In the genomic region with DNA sequence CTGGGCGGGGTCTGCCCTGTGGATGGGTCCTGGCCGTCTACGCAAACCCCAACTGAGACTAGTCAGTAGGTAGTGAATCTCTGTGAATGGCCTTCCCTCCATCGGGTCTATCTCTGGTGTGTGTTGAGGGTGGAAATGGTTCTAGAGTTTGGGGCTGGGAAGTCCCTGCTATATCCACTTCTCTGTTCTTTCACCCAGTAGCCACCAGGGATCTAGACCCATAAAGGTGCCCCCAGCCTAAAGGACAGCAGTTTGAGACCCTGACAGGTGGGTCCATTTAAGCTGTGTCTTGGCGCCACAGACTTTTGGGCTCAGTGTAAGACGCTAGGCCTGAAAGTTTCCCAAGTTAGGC, we compare ENCODE assay signal across 9 cellular contexts. TPM values are rescaled to one million over a fixed set of nuclear protein-coding genes. Genes with fewer than 3 reads are reported as not detected.
DNase-seq lines count a peak whose midpoint lies in the region; ATAC-seq and TF ChIP-seq lines count a peak whose summit lies in the region.
"Had no signal": no experiment of that assay in that cellular context is flagged by ENCODE, and none has a peak within 500 bp of the region (broad histone marks: within the 10 kb centered on the region; RNA-seq: fewer than 3 reads in every experiment).

No MANE protein-coding gene starts in this region.

- no peak overlapping the region for H2BK15ac ChIP-seq in mesenchymal stem cell (ENCODE audit: low read depth, poor library complexity, severe bottlenecking)

- no peak overlapping the region for H3K18ac ChIP-seq in mesenchymal stem cell (ENCODE audit: low read depth in 1 of 2, low read length in 2 of 2)

- ATAC-seq in right cardiac atrium (no peak), GM21717 (IDR thresholded peaks at IDR 0.05; ENCODE audit: unreplicated experiment) (no peak), HG03175 (IDR thresholded peaks at IDR 0.05; ENCODE audit: unreplicated experiment) (no peak)

- 48% methylated on average over 6 of the region's 6 CpGs for WGBS in right cardiac atrium
- WGBS in mesenchymal stem cell, result 55% methylated on average over 6 of the region's 6 CpGs

- no peak overlapping the region for H2BK5ac ChIP-seq in mesenchymal stem cell (ENCODE audit: low read depth, low read length, poor library complexity, severe bottlenecking)

- H3K27ac ChIP-seq in left ventricle myocardium inferior (replicated peaks) (peak overlapping the region; percentile 92), right cardiac atrium (ENCODE audit: low read length) (no peak overlapping the region), brain microvascular endothelial cell (no peak overlapping the region), mesenchymal stem cell (ENCODE audit: low read length, poor library complexity, severe bottlenecking) (no peak overlapping the region), vagina (peak overlapping the region; percentile 42)

- H3K4me1 ChIP-seq in left ventricle myocardium inferior, result peaks cover 21% of the 10 kb centered on the region
- H3K4me1 ChIP-seq in right cardiac atrium (ENCODE audit: control insufficient read depth, insufficient read depth, low read length), result no peaks in the 10 kb centered on the region
- peaks cover 3% of the 10 kb centered on the region for H3K4me1 ChIP-seq in mesenchymal stem cell (ENCODE audit: control insufficient read depth, insufficient read depth, low read depth, low read length)
- H3K4me1 ChIP-seq in vagina, result peaks cover 13% of the 10 kb centered on the region

- no peak overlapping the region for H2BK12ac ChIP-seq in mesenchymal stem cell (ENCODE audit: low read length in 2 of 2)

- H3K36me3 ChIP-seq in left ventricle myocardium inferior (peaks cover 9% of the 10 kb centered on the region), brain microvascular endothelial cell (replicated peaks) (no peaks in the 10 kb centered on the region), mesenchymal stem cell (ENCODE audit: control insufficient read depth in 1 of 2, insufficient read depth in 2 of 2, low read depth in 1 of 2, low read length in 2 of 2) (peaks cover 9 to 14% of the 10 kb centered on the region in 2 experiments), vagina (peaks cover 0 to 12% of the 10 kb centered on the region in 2 donors)

- H3K4me3 ChIP-seq in left ventricle myocardium inferior, result peak overlapping the region; percentile 85
- H3K4me3 ChIP-seq in right cardiac atrium (ENCODE audit: low read length), result no peak overlapping the region
- peak overlapping the region; percentile 69 for H3K4me3 ChIP-seq in brain microvascular endothelial cell (ENCODE audit: low read depth, low read length)
- peak overlapping the region; percentile 50 to 69 for H3K4me3 ChIP-seq in mesenchymal stem cell (ENCODE audit: insufficient read depth in 1 of 2, low read depth in 1 of 2, low read length in 2 of 2)
- peak overlapping the region; percentile 50 to 76 for H3K4me3 ChIP-seq in vagina

- no peak overlapping the region for H2AK5ac ChIP-seq in mesenchymal stem cell (ENCODE audit: low read length, severe bottlenecking)

- no peak overlapping the region for H3K23ac ChIP-seq in mesenchymal stem cell (ENCODE audit: low read length in 2 of 2)

- peak overlapping the region; percentile 57 for H2AFZ ChIP-seq in mesenchymal stem cell (ENCODE audit: low read depth, low read length)

- peak overlapping the region; percentile 67 for H3K9ac ChIP-seq in mesenchymal stem cell (ENCODE audit: low read length)

- H4K8ac ChIP-seq in mesenchymal stem cell (ENCODE audit: low read length), result peak overlapping the region; percentile 45

- H3K4ac ChIP-seq in mesenchymal stem cell (ENCODE audit: low read depth in 1 of 2, low read length in 2 of 2), result no peak overlapping the region

- H3K4me2 ChIP-seq in mesenchymal stem cell (ENCODE audit: low read length, poor library complexity, severe bottlenecking), result no peak overlapping the region

- no peaks in the 10 kb centered on the region for H3K79me1 ChIP-seq in mesenchymal stem cell (replicated peaks; ENCODE audit: low read length, poor library complexity, severe bottlenecking)

- no peak overlapping the region for H4K91ac ChIP-seq in mesenchymal stem cell (ENCODE audit: low read length)

- H3K9me3 ChIP-seq in left ventricle myocardium inferior (replicated peaks), result no peaks in the 10 kb centered on the region
- H3K9me3 ChIP-seq in right cardiac atrium (ENCODE audit: control insufficient read depth, low read length), result no peaks in the 10 kb centered on the region
- peaks cover 60% of the 10 kb centered on the region for H3K9me3 ChIP-seq in mesenchymal stem cell (ENCODE audit: control insufficient read depth, low read length)
- no peaks in the 10 kb centered on the region for H3K9me3 ChIP-seq in vagina

- TF ChIP-seq POLR2A in vagina (IDR thresholded peaks at IDR 0.05), result no peak
- no peak for TF ChIP-seq POLR2A in erythroblast (IDR thresholded peaks at IDR 0.05; ENCODE audit: low read length)

- no peaks in the 10 kb centered on the region for H3K27me3 ChIP-seq in left ventricle myocardium inferior (ENCODE audit: low read depth)
- H3K27me3 ChIP-seq in right cardiac atrium (ENCODE audit: control insufficient read depth, insufficient read depth), result no peaks in the 10 kb centered on the region
- no peaks in the 10 kb centered on the region for H3K27me3 ChIP-seq in brain microvascular endothelial cell (replicated peaks)
- H3K27me3 ChIP-seq in mesenchymal stem cell (ENCODE audit: control insufficient read depth in 1 of 2, insufficient read depth in 1 of 2, low read length in 2 of 2), result no peaks in the 10 kb centered on the region
- H3K27me3 ChIP-seq in vagina, result no peaks in the 10 kb centered on the region

- in situ Hi-C loops in brain microvascular endothelial cell (cut with HindIII; ENCODE audit: low pct_ligation_motif_present, low sequenced_read_pairs), result no loop called here

- DNase-seq in left ventricle myocardium inferior (no peak), right cardiac atrium (no peak), brain microvascular endothelial cell (no peak), mesenchymal stem cell (no peak), vagina (ENCODE audit: extremely low spot score in 2 of 2) (no peak), erythroblast (lab: John Stamatoyannopoulos, UW) (no peak)
- DNase-seq: NCI-H446 treated with DMSO at 0.1 percent for 48 hours had no signal

- intact Hi-C loops in left ventricle myocardium inferior (cut with micrococcal nuclease) (no loop called here), right cardiac atrium (cut with DNase I) (loop anchor here in 2 of 4 donors (10.0 kb wide), 1 partner anchor 241 kb away; a partner anchor contains a TSS), vagina (cut with DNase I) (no loop called here)

- H2BK120ac ChIP-seq in mesenchymal stem cell (ENCODE audit: low read depth, low read length), result no peak overlapping the region

- H3K14ac ChIP-seq in mesenchymal stem cell (ENCODE audit: low read length in 2 of 2), result no peak overlapping the region

- TF ChIP-seq CTCF in left ventricle myocardium inferior (IDR thresholded peaks at IDR 0.05; ENCODE audit: borderline replicate concordance) (no peak), brain microvascular endothelial cell (IDR thresholded peaks at IDR 0.05; ENCODE audit: low read depth, low read length, missing control alignments) (no peak), vagina (IDR thresholded peaks at IDR 0.05) (no peak)

RNA-seq across cellular contexts. Expression of a gene that starts 57.7 kb away (rescaled TPM):
- total RNA-seq in left ventricle myocardium inferior (7.1 TPM), right cardiac atrium (10 to 100 TPM in 1 of 4 donors, 1 to 10 TPM in 3; 8.4 to 11.9 (median 8.6) TPM), vagina (4.4 TPM)
- 5.3 TPM for polyA plus RNA-seq in right cardiac atrium
- 3.4 TPM for polyA plus RNA-seq in mesenchymal stem cell (2013, experiment 1 of 2)
- 3.7 TPM for polyA plus RNA-seq in mesenchymal stem cell (2013, experiment 2 of 2)

RNA-seq across cellular contexts. Expression of a gene that starts 57.7 kb away (rescaled TPM):
- total RNA-seq in left ventricle myocardium inferior (2.3 TPM), right cardiac atrium (1 to 10 TPM; 2.7 to 3.4 (median 2.9) TPM), vagina (2.0 TPM)
- 1.6 TPM for polyA plus RNA-seq in right cardiac atrium
- polyA plus RNA-seq in mesenchymal stem cell (2013, experiment 1 of 2), result 1.7 TPM
- polyA plus RNA-seq in mesenchymal stem cell (2013, experiment 2 of 2), result 1.7 TPM

Comparison
In these comparisons a context has a peak if more than half of its experiments do, and no peak if none do; other contexts are left out.
1. H3K27ac ChIP-seq: peak in left ventricle myocardium inferior (single experiment) and vagina (single experiment); none in right cardiac atrium (single experiment), brain microvascular endothelial cell (single experiment) and mesenchymal stem cell (single experiment).